Comparison of ENCODE assay signal across 9 cellular contexts in genomic region chr14:64060648-64061096, GRCh38.
DNase-seq lines count a peak whose midpoint lies in the region; ATAC-seq and TF ChIP-seq lines count a peak whose summit lies in the region.
"Had no signal": no experiment of that assay in that cellular context is flagged by ENCODE, and none has a peak within 500 bp of the region (broad histone marks: within the 10 kb centered on the region; RNA-seq: fewer than 3 reads in every experiment).

No MANE protein-coding gene starts in this region.

- H3K9ac ChIP-seq in HUES48 (ENCODE audit: low read depth, low read length), result peak overlapping the region; percentile 63

- peak overlapping the region in 1 of 10 donors; percentile 35 for H3K27ac Mint-ChIP-seq in naive thymus-derived CD8-positive, alpha-beta T cell
- H3K27ac Mint-ChIP-seq: stimulated activated naive CD8-positive, alpha-beta T cell treated with anti-CD3 and anti-CD28 coated beads, Interleukin-15, Interleukin-2, amounts not matched to agents 100 ng/mL and 50 ng/mL, for 24 hours had no signal

- DNase-seq in ascending aorta (ENCODE audit: low spot score in 2 of 2) (no peak), lung microvascular endothelial cell (ENCODE audit: low read depth in 2 of 2) (peak; percentile 5 to 34), NCI-H2171 (lab: John Stamatoyannopoulos, UW) (no peak)
- no peak for DNase-seq in activated CD4-positive, CD25-positive, alpha-beta regulatory T cell treated with anti-CD3 and anti-CD28 coated beads, Interleukin-2, amount 50 U/mL, for 72 hours
- DNase-seq in naive thymus-derived CD8-positive, alpha-beta T cell, result no peak

- H3K36me3 Mint-ChIP-seq in naive thymus-derived CD8-positive, alpha-beta T cell, result peaks cover 0 to 81% (median 38%) of the 10 kb centered on the region in 3 donors

- intact Hi-C loops in ascending aorta (cut with DNase I), result no loop called here

- H3K4me2 ChIP-seq in DOHH2 (ENCODE audit: low read length), result no peak overlapping the region

- peaks cover 34% of the 10 kb centered on the region for H3K79me2 ChIP-seq in DOHH2 (ENCODE audit: control insufficient read depth, low read length)

- 0 out of 2 replicates have a peak, but pooled peaks cover 6% of the 10 kb centered on the region for H3F3A ChIP-seq in DOHH2 (ENCODE audit: control insufficient read depth, insufficient read depth)

- ATAC-seq in HG03354 (IDR thresholded peaks at IDR 0.05; ENCODE audit: poor library complexity, severe bottlenecking, unreplicated experiment), result no peak
- ATAC-seq in naive thymus-derived CD8-positive, alpha-beta T cell, result no peak

- peaks cover 0 to 2% (median under 1%) of the 10 kb centered on the region in 4 donors for H3K4me1 Mint-ChIP-seq in naive thymus-derived CD8-positive, alpha-beta T cell

- H3K9me3 ChIP-seq in DOHH2 (ENCODE audit: control insufficient read depth, insufficient read depth, low read length) (no peaks in the 10 kb centered on the region), HUES48 (ENCODE audit: control insufficient read depth, insufficient read depth, low read length) (no peaks in the 10 kb centered on the region), ascending aorta (no peaks in the 10 kb centered on the region)

- H3K9me3 Mint-ChIP-seq in naive thymus-derived CD8-positive, alpha-beta T cell, result no peaks in the 10 kb centered on the region
- H3K9me3 Mint-ChIP-seq: stimulated activated naive CD8-positive, alpha-beta T cell treated with anti-CD3 and anti-CD28 coated beads, Interleukin-15, Interleukin-2, amounts not matched to agents 100 ng/mL and 50 ng/mL, for 24 hours had no signal

- POLR2A ChIA-PET in naive thymus-derived CD8-positive, alpha-beta T cell (lab: Charles Lee), result no interaction called here

- peak; percentile 72 for TF ChIP-seq CTCF in DOHH2 (IDR thresholded peaks at IDR 0.05; ENCODE audit: low read depth, low read length, poor library complexity, severe bottlenecking)
- peak; percentile 11 to 19 (median 19) for TF ChIP-seq CTCF in ascending aorta (IDR thresholded peaks at IDR 0.05)

- H3K27ac ChIP-seq in DOHH2 (ENCODE audit: low read depth, low read length) (no peak overlapping the region), HUES48 (ENCODE audit: low read depth, low read length) (peak overlapping the region; percentile 21), ascending aorta (no peak overlapping the region)

- H3K4me1 ChIP-seq in DOHH2 (ENCODE audit: control insufficient read depth, low read length) (peaks cover 18% of the 10 kb centered on the region), HUES48 (ENCODE audit: control insufficient read depth, insufficient read depth, low read length) (peaks cover 20% of the 10 kb centered on the region), ascending aorta (no peaks in the 10 kb centered on the region)

- no peaks in the 10 kb centered on the region for H3K27me3 Mint-ChIP-seq in naive thymus-derived CD8-positive, alpha-beta T cell
- H3K27me3 Mint-ChIP-seq: stimulated activated naive CD8-positive, alpha-beta T cell treated with anti-CD3 and anti-CD28 coated beads, Interleukin-15, Interleukin-2, amounts not matched to agents 100 ng/mL and 50 ng/mL, for 24 hours had no signal

- H3K36me3 ChIP-seq in DOHH2 (ENCODE audit: control insufficient read depth, low read length) (peaks cover 93% of the 10 kb centered on the region), HUES48 (ENCODE audit: control insufficient read depth, insufficient read depth, low read length) (peaks cover 23% of the 10 kb centered on the region), ascending aorta (peaks cover 0 to 23% of the 10 kb centered on the region in 2 donors)

- H3K9me2 ChIP-seq in DOHH2 (replicated peaks; ENCODE audit: control insufficient read depth, low read length), result no peaks in the 10 kb centered on the region

- no peaks in the 10 kb centered on the region for H4K20me1 ChIP-seq in DOHH2 (ENCODE audit: control insufficient read depth, insufficient read depth, low read depth, low read length)

- H3K27me3 ChIP-seq in DOHH2 (ENCODE audit: control insufficient read depth, low read length) (no peaks in the 10 kb centered on the region), HUES48 (ENCODE audit: control insufficient read depth, insufficient read depth, low read length) (no peaks in the 10 kb centered on the region), ascending aorta (no peaks in the 10 kb centered on the region)

- no peak overlapping the region for H3K4me3 Mint-ChIP-seq in naive thymus-derived CD8-positive, alpha-beta T cell
- H3K4me3 Mint-ChIP-seq: stimulated activated naive CD8-positive, alpha-beta T cell treated with anti-CD3 and anti-CD28 coated beads, Interleukin-15, Interleukin-2, amounts not matched to agents 100 ng/mL and 50 ng/mL, for 24 hours had no signal

- H3K4me3 ChIP-seq in DOHH2 (ENCODE audit: low read length) (no peak overlapping the region), HUES48 (ENCODE audit: low read depth, low read length) (0 out of 2 replicates have a peak overlapping the region, but pooled peaks have one; percentile 26), ascending aorta (no peak overlapping the region)

Comparison
In these comparisons a context has a peak if more than half of its experiments do, and no peak if none do; other contexts are left out.
1. DNase-seq: peak in lung microvascular endothelial cell (2 of 2); none in ascending aorta (0 of 2), activated CD4-positive, CD25-positive, alpha-beta regulatory T cell treated with anti-CD3 and anti-CD28 coated beads, Interleukin-2, amount 50 U/mL, for 72 hours (single experiment), naive thymus-derived CD8-positive, alpha-beta T cell (0 of 10) and NCI-H2171 (single experiment).